8 cellular contexts compared by ENCODE assay signal in the genomic region with DNA sequence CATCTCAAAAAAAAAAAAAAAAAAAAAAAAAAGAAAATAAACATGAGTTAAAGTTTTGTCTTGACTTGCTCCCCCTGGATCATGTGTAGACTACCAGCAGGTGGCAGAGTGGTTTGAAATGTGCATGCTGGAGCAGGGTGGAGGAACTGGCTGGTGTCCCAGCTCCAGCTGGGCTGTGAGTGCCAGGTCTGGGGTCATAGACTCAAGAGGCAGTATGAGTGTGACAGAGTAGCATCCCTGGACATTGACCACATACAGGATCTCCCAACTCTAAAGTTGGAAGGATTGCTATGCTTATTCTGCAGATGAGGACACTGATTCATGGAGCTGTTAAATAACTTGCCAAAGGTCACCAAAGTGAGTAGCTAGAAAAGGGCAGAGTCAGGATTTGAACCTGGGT.
A peak's percentile ranks its signal among the peaks of the same experiment; 100 is the strongest.
DNase-seq lines count a peak whose midpoint lies in the region; ATAC-seq and TF ChIP-seq lines count a peak whose summit lies in the region.

No MANE protein-coding gene starts in this region.

- no peak overlapping the region for H3K27ac ChIP-seq in SJCRH30
- H3K27ac ChIP-seq in cardiac muscle cell: no peak overlapping the region

- no peaks in the 10 kb centered on the region for H3K36me3 ChIP-seq in SJCRH30
- no peaks in the 10 kb centered on the region for H3K36me3 ChIP-seq in cardiac muscle cell

- no peaks in the 10 kb centered on the region for H3K4me1 ChIP-seq in SJCRH30
- peaks cover 7% of the 10 kb centered on the region for H3K4me1 ChIP-seq in cardiac muscle cell (ENCODE audit: low read depth)

- no peaks in the 10 kb centered on the region for H3K9me3 ChIP-seq in SJCRH30 (replicated peaks)
- H3K9me3 ChIP-seq in cardiac muscle cell (ENCODE audit: low read depth): no peaks in the 10 kb centered on the region

- ATAC-seq in HG02798 (IDR thresholded peaks at IDR 0.05; ENCODE audit: poor library complexity, unreplicated experiment) (no peak), HG03039 (IDR thresholded peaks at IDR 0.05; ENCODE audit: unreplicated experiment) (no peak)

- DNase-seq in SIG-M5 treated with dmso at 0.1 percent for 504 hours (lab: John Stamatoyannopoulos, UW; ENCODE audit: unreplicated experiment) (peak; percentile 9), SIG-M5 (lab: John Stamatoyannopoulos, UW) (no peak), SJCRH30 (peak; percentile 4 to 29), cardiac muscle cell (ENCODE audit: low read depth in 1 of 2, low spot score in 1 of 2) (peak; percentile 35 to 44), stromal cell of bone marrow (ENCODE audit: low read depth) (peak; percentile 2), NCI-H1048 (lab: John Stamatoyannopoulos, UW) (no peak)

- H3K27me3 ChIP-seq in SJCRH30: no peaks in the 10 kb centered on the region
- peaks cover 30% of the 10 kb centered on the region for H3K27me3 ChIP-seq in cardiac muscle cell

- TF ChIP-seq CTCF in cardiac muscle cell (IDR thresholded peaks at IDR 0.05; ENCODE audit: low read depth, low read length): peak; percentile 13

- H3K4me3 ChIP-seq in SJCRH30 (no peak overlapping the region), cardiac muscle cell (no peak overlapping the region)

Comparison
In these comparisons a context has a peak if more than half of its experiments do, and no peak if none do; other contexts are left out.
1. DNase-seq: peak in SIG-M5 treated with dmso at 0.1 percent for 504 hours (single experiment), SJCRH30 (2 of 2), cardiac muscle cell (2 of 2) and stromal cell of bone marrow (single experiment); none in SIG-M5 (single experiment) and NCI-H1048 (single experiment).